ENCODE assay signal across 11 cellular contexts in genomic region chr1:76668046-76668445, GRCh38.
A peak's percentile ranks its signal among the peaks of the same experiment; 100 is the strongest.
DNase-seq lines count a peak whose midpoint lies in the region; ATAC-seq, FAIRE-seq and TF ChIP-seq lines count a peak whose summit lies in the region.
"Had no signal": no experiment of that assay in that cellular context is flagged by ENCODE, and none has a peak within 500 bp of the region (broad histone marks: within the 10 kb centered on the region; RNA-seq: fewer than 3 reads in every experiment).

No MANE protein-coding gene starts in this region.

- TF ChIP-seq CTCF in epithelial cell of proximal tubule (conservative IDR thresholded peaks at IDR 0.05; ENCODE audit: low read depth, low read length) (no peak), hepatocyte (IDR thresholded peaks at IDR 0.05; ENCODE audit: poor library complexity) (no peak)

- H3K4me2 ChIP-seq in hepatocyte: no peak overlapping the region

- no peaks in the 10 kb centered on the region for H3K9me3 ChIP-seq in hepatocyte (ENCODE audit: low read depth)

- ATAC-seq in GM21381 (IDR thresholded peaks at IDR 0.05; ENCODE audit: unreplicated experiment): peak; percentile 49
- peak; percentile 84 for ATAC-seq in HG03280 (IDR thresholded peaks at IDR 0.05; ENCODE audit: unreplicated experiment)

- no peak for DNase-seq in GM12891 (ENCODE audit: insufficient read length, low spot score)
- DNase-seq in epithelial cell of proximal tubule (ENCODE audit: low read depth): peak; percentile 77
- DNase-seq in HUDEP-2 (lab: John Stamatoyannopoulos, UW; ENCODE audit: unreplicated experiment in 76 of 76): no peak
- no peak for DNase-seq in hepatocyte (ENCODE audit: low spot score)
- no peak for DNase-seq in activated naive CD4-positive, alpha-beta T cell treated with Interleukin-2 at 50 U/mL for 16 hours
- no peak for DNase-seq in NCI-H1694 treated with DMSO at 0.1 percent for 48 hours (lab: John Stamatoyannopoulos, UW)
- DNase-seq: CD4-positive, alpha-beta memory T cell; naive B cell; T1000 had no signal

- H3K9me2 ChIP-seq in hepatocyte (replicated peaks; ENCODE audit: insufficient read depth): no peaks in the 10 kb centered on the region

- no peak for FAIRE-seq in GM12891 (lab: Jason Lieb, UNC)

- no peaks in the 10 kb centered on the region for H4K20me1 ChIP-seq in hepatocyte (ENCODE audit: insufficient read depth, poor library complexity, severe bottlenecking)

- no peaks in the 10 kb centered on the region for H3K27me3 ChIP-seq in hepatocyte

- H2AFZ ChIP-seq in hepatocyte: no peak overlapping the region

- H3K4me1 ChIP-seq in hepatocyte (ENCODE audit: insufficient read depth): no peaks in the 10 kb centered on the region

- 39% methylated on average over 5 of the region's 5 CpGs for WGBS in hepatocyte (ENCODE audit: low lambda C conversion rate, missing lambda C conversion rate)

- H3K79me2 ChIP-seq in hepatocyte: no peaks in the 10 kb centered on the region

- H3K27ac ChIP-seq in hepatocyte: no peak overlapping the region

- no peak overlapping the region for H3K4me3 ChIP-seq in epithelial cell of proximal tubule (ENCODE audit: low read depth, low read length)
- H3K4me3 ChIP-seq in hepatocyte: no peak overlapping the region

- no peak for TF ChIP-seq POLR2A in GM12891 (IDR thresholded peaks at IDR 0.05; ENCODE audit: low read depth, low read length)

- no peaks in the 10 kb centered on the region for H3K36me3 ChIP-seq in hepatocyte (replicated peaks; ENCODE audit: insufficient read depth, low read depth)

TF ChIP-seq in GM12891, 5 proteins besides CTCF, POLR2A, EP300 and RAD21:
- peak; percentile 54 for TF ChIP-seq PAX5 (IDR thresholded peaks at IDR 0.05; ENCODE audit: insufficient read depth, low read length, severe bottlenecking)
- no peak for TF ChIP-seq POU2F2 (IDR thresholded peaks at IDR 0.05; ENCODE audit: low read depth, low read length)
- TF ChIP-seq TAF1 (IDR thresholded peaks at IDR 0.05; ENCODE audit: low read depth, low read length): no peak
- TF ChIP-seq POLR2AphosphoS5 (IDR thresholded peaks at IDR 0.05; ENCODE audit: low read depth, low read length): no peak
